18 cellular contexts compared by ENCODE assay signal in the genomic region with DNA sequence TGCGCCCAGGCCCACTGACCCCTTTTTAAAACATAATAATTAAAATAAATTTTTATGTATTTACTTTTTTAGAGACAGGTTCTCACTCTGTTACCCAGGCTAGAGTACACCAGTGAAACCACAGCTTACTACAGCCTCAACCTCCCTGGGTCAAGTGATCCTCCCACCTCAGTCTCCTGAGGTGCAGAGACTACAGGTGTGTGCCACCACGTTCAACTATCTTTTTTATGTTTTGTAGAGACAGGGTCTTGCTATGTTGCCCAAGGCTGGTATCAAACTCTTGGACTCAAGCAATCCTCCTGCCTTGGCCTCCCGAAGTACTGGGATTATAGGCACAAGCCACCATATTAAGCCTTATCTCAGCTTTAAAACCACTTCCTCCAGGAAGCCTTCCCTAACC. TPM values are rescaled to one million over a fixed set of nuclear protein-coding genes. Genes with fewer than 3 reads are reported as not detected.
A peak's percentile ranks its signal among the peaks of the same experiment; 100 is the strongest.
DNase-seq lines count a peak whose midpoint lies in the region; ATAC-seq and TF ChIP-seq lines count a peak whose summit lies in the region.
"Had no signal": no experiment of that assay in that cellular context is flagged by ENCODE, and none has a peak within 500 bp of the region (broad histone marks: within the 10 kb centered on the region; RNA-seq: fewer than 3 reads in every experiment).

No MANE protein-coding gene starts in this region.

- TF ChIP-seq EP300 in stomach (IDR thresholded peaks at IDR 0.05): no peak

- DNase-seq in body of pancreas (no peak), right lobe of liver (no peak), stomach (no peak)
- DNase-seq in stimulated activated naive CD4-positive, alpha-beta T cell treated with Interleukin-2 at 50 U/mL for 16 hours (lab: John Stamatoyannopoulos, UW): no peak
- DNase-seq in naive thymus-derived CD8-positive, alpha-beta T cell: no peak
- DNase-seq: AML-193; CD4-positive, CD25-positive, alpha-beta regulatory T cell; DND-41; GDM1; GOT3; MG63; NCI-H1092 treated with DMSO at 0.1 percent for 48 hours; NCI-H187; NCI-H446 had no signal

- intact Hi-C loops in body of pancreas (cut with DNase I): loop anchor here (10.0 kb wide), 1 partner anchor 53 kb away; a partner anchor contains a TSS
- intact Hi-C loops in right lobe of liver (cut with DNase I): no loop called here
- intact Hi-C loops in stomach (cut with DNase I; ENCODE audit: low total_unique reads): no loop called here

- H3K27me3 ChIP-seq in body of pancreas: no peaks in the 10 kb centered on the region
- H3K27me3 ChIP-seq in right lobe of liver: no peaks in the 10 kb centered on the region
- no peaks in the 10 kb centered on the region for H3K27me3 ChIP-seq in stomach
- H3K27me3 ChIP-seq: MG63 had no signal

- ATAC-seq in body of pancreas (no peak), right lobe of liver (no peak), GM19324 (IDR thresholded peaks at IDR 0.05; ENCODE audit: low FRiP score, unreplicated experiment) (no peak), GM18907 (IDR thresholded peaks at IDR 0.05; ENCODE audit: unreplicated experiment) (no peak)
- ATAC-seq in naive thymus-derived CD8-positive, alpha-beta T cell: no peak
- ATAC-seq: Right ventricle myocardium inferior had no signal

- H3K27ac ChIP-seq in C4-2B (peak overlapping the region; percentile 94), body of pancreas (peak overlapping the region; percentile 92 to 94 (median 94)), right lobe of liver (peak overlapping the region; percentile 81 to 90 (median 88)), stomach (peak overlapping the region in 4 of 5 donors; percentile 85 to 92 (median 88))

- H3K36me3 ChIP-seq in body of pancreas (replicated peaks in 1 of 2; ENCODE audit: insufficient read depth in 1 of 2, low read depth in 2 of 2) (no peaks in the 10 kb centered on the region), right lobe of liver (no peaks in the 10 kb centered on the region), stomach (peaks cover 0 to 12% (median 7%) of the 10 kb centered on the region in 4 donors)
- H3K36me3 ChIP-seq: MG63 had no signal

- H3K9me3 ChIP-seq in body of pancreas (no peaks in the 10 kb centered on the region), right lobe of liver (no peaks in the 10 kb centered on the region), stomach (no peaks in the 10 kb centered on the region)
- H3K9me3 ChIP-seq: MG63 had no signal

- no peak overlapping the region for H3K27ac Mint-ChIP-seq in naive thymus-derived CD8-positive, alpha-beta T cell

- peaks cover 0 to 11% (median 0%) of the 10 kb centered on the region in 5 donors for H3K27me3 Mint-ChIP-seq in naive thymus-derived CD8-positive, alpha-beta T cell
- H3K27me3 Mint-ChIP-seq: CD4-positive, CD25-positive, alpha-beta regulatory T cell had no signal

- H3K4me1 ChIP-seq in body of pancreas (peaks cover 69% of the 10 kb centered on the region), right lobe of liver (peaks cover 0 to 32% (median 16%) of the 10 kb centered on the region in 4 donors), stomach (peaks cover 31 to 65% (median 50%) of the 10 kb centered on the region in 4 donors)

- POLR2A ChIA-PET in naive thymus-derived CD8-positive, alpha-beta T cell (lab: Charles Lee): interaction anchor here (0.6 kb wide), 1 partner anchor 26 kb away, joined by 5 read pairs; no protein-coding TSS in a partner anchor

- H3K9me3 Mint-ChIP-seq in naive thymus-derived CD8-positive, alpha-beta T cell: no peaks in the 10 kb centered on the region
- H3K9me3 Mint-ChIP-seq: CD4-positive, CD25-positive, alpha-beta regulatory T cell had no signal

- WGBS in body of pancreas, 2 donors: 59 to 78% methylated on average over 3 of the region's 3 CpGs
- 97% methylated on average over 3 of the region's 3 CpGs for WGBS in right lobe of liver (ENCODE audit: insufficient coverage, low coverage, low lambda C conversion rate, missing lambda C conversion rate)
- WGBS in stomach, 5 donors: 90 to 97% (median 92%) methylated on average over 3 of the region's 3 CpGs

- H3K4me3 ChIP-seq in body of pancreas (no peak overlapping the region), right lobe of liver (no peak overlapping the region), stomach (no peak overlapping the region)
- H3K4me3 ChIP-seq: MG63 had no signal

- no peak for TF ChIP-seq CTCF in C4-2B (conservative IDR thresholded peaks at IDR 0.05)
- no peak for TF ChIP-seq CTCF in body of pancreas (IDR thresholded peaks at IDR 0.05)
- no peak for TF ChIP-seq CTCF in right lobe of liver (IDR thresholded peaks at IDR 0.05)
- no peak for TF ChIP-seq CTCF in stomach (IDR thresholded peaks at IDR 0.05)

- TF ChIP-seq POLR2A in body of pancreas (IDR thresholded peaks at IDR 0.05) (no peak), right lobe of liver (IDR thresholded peaks at IDR 0.05) (no peak), stomach (IDR thresholded peaks at IDR 0.05) (no peak)

- H3K4me3 Mint-ChIP-seq in naive thymus-derived CD8-positive, alpha-beta T cell: no peak overlapping the region

- H3K4me1 Mint-ChIP-seq in naive thymus-derived CD8-positive, alpha-beta T cell: peaks cover 20 to 33% (median 27%) of the 10 kb centered on the region in 4 donors

- H3K36me3 Mint-ChIP-seq in naive thymus-derived CD8-positive, alpha-beta T cell: peaks cover 0 to 47% (median 39%) of the 10 kb centered on the region in 3 donors

RNA-seq across cellular contexts. Expression of a gene that starts 56.1 kb away (rescaled TPM):
- 10 to 100 TPM; 61.0 to 72.8 TPM for total RNA-seq in body of pancreas
- 100 to 1,000 TPM in 1 of 6 experiments, 10 to 100 TPM in 5; 29.2 to 108 (median 51.2) TPM for total RNA-seq in right lobe of liver
- total RNA-seq in stomach: 100 to 1,000 TPM in 3 of 5 donors, 10 to 100 TPM in 2; 44.4 to 219 (median 122) TPM
- polyA plus RNA-seq in stomach: 10 to 100 TPM; 34.7 to 51.5 (median 45.6) TPM
- total RNA-seq in naive thymus-derived CD8-positive, alpha-beta T cell: under 1 TPM in 1 of 2 experiments, not detected in 1; 0.30 TPM
- polyA plus RNA-seq in naive thymus-derived CD8-positive, alpha-beta T cell: not detected

Comparison
In these comparisons a context has a peak if more than half of its experiments do, and no peak if none do; other contexts are left out.
1. RNA of a gene that starts 56.1 kb away (total RNA-seq): 44.4 to 219 TPM in stomach, 61.0 to 72.8 TPM in body of pancreas and 29.2 to 108 TPM in right lobe of liver; 0.30 TPM in naive thymus-derived CD8-positive, alpha-beta T cell; every median in the first group is over 10 times any median in the second.
2. Peak in every context shown above with its lines, with median percentiles within 50 percentile points of each other: H3K27ac ChIP-seq.